20 cellular contexts compared by ENCODE assay signal in the genomic region with DNA sequence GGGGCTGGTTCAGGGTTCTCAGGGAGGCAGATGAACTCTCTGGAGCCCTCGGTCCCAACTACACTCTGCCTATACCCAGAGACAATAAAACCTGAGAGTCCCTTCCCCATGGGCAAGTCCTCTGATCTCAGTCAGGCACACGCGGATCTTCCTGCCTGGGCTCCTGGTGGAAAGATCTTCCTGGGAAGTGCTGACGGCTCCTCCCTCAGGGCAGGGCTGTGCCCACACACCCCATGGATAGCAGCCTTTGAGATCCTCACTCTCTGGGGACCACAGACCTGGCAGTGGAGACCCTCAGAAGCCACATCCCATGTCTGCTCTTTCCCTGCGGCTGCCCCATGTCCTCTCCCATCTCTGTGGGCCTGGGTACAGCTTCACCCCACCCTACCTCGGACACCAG. TPM values are rescaled to one million over a fixed set of nuclear protein-coding genes. Genes with fewer than 3 reads are reported as not detected.
DNase-seq lines count a peak whose midpoint lies in the region; ATAC-seq and TF ChIP-seq lines count a peak whose summit lies in the region.
"Had no signal": no experiment of that assay in that cellular context is flagged by ENCODE, and none has a peak within 500 bp of the region (broad histone marks: within the 10 kb centered on the region; RNA-seq: fewer than 3 reads in every experiment).

No MANE protein-coding gene starts in this region.

- peaks cover 56% of the 10 kb centered on the region for H3K4me1 Mint-ChIP-seq in stimulated activated naive CD8-positive, alpha-beta T cell treated with anti-CD3 and anti-CD28 coated beads, Interleukin-15, amount 100 ng/mL, for 72 hours
- no peaks in the 10 kb centered on the region for H3K4me1 Mint-ChIP-seq in WTC11
- H3K4me1 Mint-ChIP-seq: endodermal cell had no signal

- H3K9me3 Mint-ChIP-seq in stimulated activated naive CD8-positive, alpha-beta T cell treated with anti-CD3 and anti-CD28 coated beads, Interleukin-15, amount 100 ng/mL, for 72 hours, result no peaks in the 10 kb centered on the region
- no peaks in the 10 kb centered on the region for H3K9me3 Mint-ChIP-seq in WTC11
- H3K9me3 Mint-ChIP-seq: endodermal cell; stimulated activated memory B cell treated with anti-CD40 and anti-IgM and Interleukin-4, amounts not matched to agents 10 μg/mL and 1 μg/mL and 100 μg/mL, for 72 hours had no signal

- H3K9me3 ChIP-seq in lower lobe of right lung, result no peaks in the 10 kb centered on the region
- H3K9me3 ChIP-seq in heart right ventricle, result no peaks in the 10 kb centered on the region

- no peak for DNase-seq in stimulated activated naive CD8-positive, alpha-beta T cell treated with anti-CD3 and anti-CD28 coated beads, Interleukin-15, amount 100 ng/mL, for 72 hours
- no peak for DNase-seq in stimulated activated naive CD8-positive, alpha-beta T cell treated with anti-CD3 and anti-CD28 coated beads, Interleukin-15, Interleukin-2, amounts not matched to agents 100 U/mL and 50 U/mL, for 24 hours
- DNase-seq in WTC11 (ENCODE audit: low spot score), result no peak
- DNase-seq in lower lobe of right lung, result no peak
- no peak for DNase-seq in NCI-H146 treated with DMSO at 0.1 percent for 48 hours (lab: John Stamatoyannopoulos, UW; ENCODE audit: unreplicated experiment)
- no peak for DNase-seq in heart right ventricle
- no peak for DNase-seq in activated CD4-positive, CD25-positive, alpha-beta regulatory T cell (lab: John Stamatoyannopoulos, UW)
- DNase-seq: activated gamma-delta T cell, endodermal cell, Kasumi-1, NCI-H1105 treated with DMSO at 0.1 percent for 48 hours, NCI-H524 treated with DMSO at 0.1 percent for 48 hours, occipital lobe, retina, Right ventricle myocardium superior had no signal

- POLR2A ChIA-PET in WTC11 (lab: Charles Lee), result no interaction called here

- H3K27me3 Mint-ChIP-seq in stimulated activated naive CD8-positive, alpha-beta T cell treated with anti-CD3 and anti-CD28 coated beads, Interleukin-15, amount 100 ng/mL, for 72 hours, result no peaks in the 10 kb centered on the region
- no peaks in the 10 kb centered on the region; the same call in 1 of the 2 replicates for H3K27me3 Mint-ChIP-seq in WTC11 (ENCODE audit: low read depth)
- H3K27me3 Mint-ChIP-seq: stimulated activated memory B cell treated with anti-CD40 and anti-IgM and Interleukin-4, amounts not matched to agents 10 μg/mL and 1 μg/mL and 100 μg/mL, for 72 hours had no signal

- H3K36me3 ChIP-seq in lower lobe of right lung (no peaks in the 10 kb centered on the region), heart right ventricle (no peaks in the 10 kb centered on the region)

- CTCF ChIA-PET in WTC11 (lab: Charles Lee), result interaction anchor here (1.4 kb wide), 1 partner anchor 143 kb away, joined by 4 read pairs; no protein-coding TSS in a partner anchor

- no peak for ATAC-seq in stimulated activated naive CD8-positive, alpha-beta T cell treated with anti-CD3 and anti-CD28 coated beads, Interleukin-15, amount 100 ng/mL, for 72 hours
- ATAC-seq in stimulated activated naive CD8-positive, alpha-beta T cell treated with anti-CD3 and anti-CD28 coated beads, Interleukin-15, Interleukin-2, amounts not matched to agents 100 U/mL and 50 U/mL, for 24 hours, result no peak
- ATAC-seq in WTC11 (peak; percentile 21; the same call in 1 of the 2 replicates), lower lobe of right lung (no peak), heart right ventricle (no peak)
- ATAC-seq: stimulated activated memory B cell treated with anti-CD40 and anti-IgM and Interleukin-4, amounts not matched to agents 10 μg/mL and 1 μg/mL and 100 μg/mL, for 72 hours had no signal

- peak overlapping the region in 1 of 2 donors; percentile 70 for H3K4me3 Mint-ChIP-seq in stimulated activated naive CD8-positive, alpha-beta T cell treated with anti-CD3 and anti-CD28 coated beads, Interleukin-15, amount 100 ng/mL, for 72 hours
- H3K4me3 Mint-ChIP-seq in WTC11, result no peak overlapping the region
- H3K4me3 Mint-ChIP-seq: endodermal cell; stimulated activated memory B cell treated with anti-CD40 and anti-IgM and Interleukin-4, amounts not matched to agents 10 μg/mL and 1 μg/mL and 100 μg/mL, for 72 hours had no signal

- H3K4me3 ChIP-seq in lower lobe of right lung (no peak overlapping the region), heart right ventricle (no peak overlapping the region)

- peak overlapping the region; percentile 75 to 96 for H3K27ac Mint-ChIP-seq in stimulated activated naive CD8-positive, alpha-beta T cell treated with anti-CD3 and anti-CD28 coated beads, Interleukin-15, amount 100 ng/mL, for 72 hours
- H3K27ac Mint-ChIP-seq in WTC11, result no peak overlapping the region
- H3K27ac Mint-ChIP-seq: endodermal cell; stimulated activated memory B cell treated with anti-CD40 and anti-IgM and Interleukin-4, amounts not matched to agents 10 μg/mL and 1 μg/mL and 100 μg/mL, for 72 hours had no signal

- intact Hi-C loops in lower lobe of right lung (cut with DNase I) (no loop called here), heart right ventricle (cut with DNase I) (no loop called here)

- H3K4me1 ChIP-seq in lower lobe of right lung, result peaks cover 22% of the 10 kb centered on the region
- peaks cover 0 to 41% (median 0%) of the 10 kb centered on the region in 9 donors for H3K4me1 ChIP-seq in heart right ventricle

- peak overlapping the region; percentile 53 for H3K27ac ChIP-seq in lower lobe of right lung
- H3K27ac ChIP-seq in heart right ventricle, result peak overlapping the region in 1 of 10 donors; percentile 81
- H3K27ac ChIP-seq: VCaP had no signal

- WGBS in heart right ventricle, 2 donors, result 84 to 87% methylated on average over 6 of the region's 6 CpGs

- H3K36me3 Mint-ChIP-seq in WTC11, result peaks cover 9% of the 10 kb centered on the region; the same call in 1 of the 2 replicates
- H3K36me3 Mint-ChIP-seq: stimulated activated memory B cell treated with anti-CD40 and anti-IgM and Interleukin-4, amounts not matched to agents 10 μg/mL and 1 μg/mL and 100 μg/mL, for 72 hours had no signal

- no peak for TF ChIP-seq CTCF in WTC11 (IDR thresholded peaks at IDR 0.05)
- no peak for TF ChIP-seq CTCF in lower lobe of right lung (IDR thresholded peaks at IDR 0.05)
- no peak for TF ChIP-seq CTCF in heart right ventricle (IDR thresholded peaks at IDR 0.05)

- H3K27me3 ChIP-seq in lower lobe of right lung (ENCODE audit: low read depth) (no peaks in the 10 kb centered on the region), heart right ventricle (no peaks in the 10 kb centered on the region)

TF ChIP-seq in WTC11, 78 proteins besides CTCF, POLR2A, EP300 and RAD21:
- TF ChIP-seq TCF7 (CRISPR knock-in tag; IDR thresholded peaks at IDR 0.05; ENCODE audit: low read depth) (no peak), JUN (CRISPR knock-in tag; IDR thresholded peaks at IDR 0.05) (no peak), NFYB (CRISPR knock-in tag; conservative IDR thresholded peaks at IDR 0.05; ENCODE audit: low read depth) (no peak), NFATC4 (CRISPR knock-in tag; IDR thresholded peaks at IDR 0.05) (no peak), SMAD3 (CRISPR knock-in tag; IDR thresholded peaks at IDR 0.05; ENCODE audit: borderline replicate concordance) (no peak), ZNF219 (CRISPR knock-in tag; IDR thresholded peaks at IDR 0.05; ENCODE audit: borderline replicate concordance) (no peak), ZNF317 (CRISPR knock-in tag; IDR thresholded peaks at IDR 0.05; ENCODE audit: borderline replicate concordance, low read depth) (no peak), NR1H2 (CRISPR knock-in tag; IDR thresholded peaks at IDR 0.05) (no peak), CBFB (CRISPR knock-in tag; IDR thresholded peaks at IDR 0.05; ENCODE audit: low read depth) (no peak), GRHL2 (CRISPR knock-in tag; IDR thresholded peaks at IDR 0.05; ENCODE audit: insufficient replicate concordance, severe bottlenecking) (no peak)
- TF ChIP-seq, protein P1, sequence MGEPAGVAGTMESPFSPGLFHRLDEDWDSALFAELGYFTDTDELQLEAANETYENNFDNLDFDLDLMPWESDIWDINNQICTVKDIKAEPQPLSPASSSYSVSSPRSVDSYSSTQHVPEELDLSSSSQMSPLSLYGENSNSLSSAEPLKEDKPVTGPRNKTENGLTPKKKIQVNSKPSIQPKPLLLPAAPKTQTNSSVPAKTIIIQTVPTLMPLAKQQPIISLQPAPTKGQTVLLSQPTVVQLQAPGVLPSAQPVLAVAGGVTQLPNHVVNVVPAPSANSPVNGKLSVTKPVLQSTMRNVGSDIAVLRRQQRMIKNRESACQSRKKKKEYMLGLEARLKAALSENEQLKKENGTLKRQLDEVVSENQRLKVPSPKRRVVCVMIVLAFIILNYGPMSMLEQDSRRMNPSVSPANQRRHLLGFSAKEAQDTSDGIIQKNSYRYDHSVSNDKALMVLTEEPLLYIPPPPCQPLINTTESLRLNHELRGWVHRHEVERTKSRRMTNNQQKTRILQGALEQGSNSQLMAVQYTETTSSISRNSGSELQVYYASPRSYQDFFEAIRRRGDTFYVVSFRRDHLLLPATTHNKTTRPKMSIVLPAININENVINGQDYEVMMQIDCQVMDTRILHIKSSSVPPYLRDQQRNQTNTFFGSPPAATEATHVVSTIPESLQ (CRISPR knock-in tag; IDR thresholded peaks at IDR 0.05), result no peak
- TF ChIP-seq, protein P2, sequence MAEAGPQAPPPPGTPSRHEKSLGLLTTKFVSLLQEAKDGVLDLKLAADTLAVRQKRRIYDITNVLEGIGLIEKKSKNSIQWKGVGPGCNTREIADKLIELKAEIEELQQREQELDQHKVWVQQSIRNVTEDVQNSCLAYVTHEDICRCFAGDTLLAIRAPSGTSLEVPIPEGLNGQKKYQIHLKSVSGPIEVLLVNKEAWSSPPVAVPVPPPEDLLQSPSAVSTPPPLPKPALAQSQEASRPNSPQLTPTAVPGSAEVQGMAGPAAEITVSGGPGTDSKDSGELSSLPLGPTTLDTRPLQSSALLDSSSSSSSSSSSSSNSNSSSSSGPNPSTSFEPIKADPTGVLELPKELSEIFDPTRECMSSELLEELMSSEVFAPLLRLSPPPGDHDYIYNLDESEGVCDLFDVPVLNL (CRISPR knock-in tag; IDR thresholded peaks at IDR 0.05; ENCODE audit: borderline replicate concordance, low read depth), result no peak
TF ChIP-seq in WTC11: peak in this region for 0.

RNA-seq across cellular contexts. Expression of a gene that starts 10.4 kb away (rescaled TPM):
- total RNA-seq in WTC11 (2021) (not detected in 3 replicates), lower lobe of right lung (not detected), heart right ventricle (not detected)
- not detected for polyA plus RNA-seq in heart right ventricle
- total RNA-seq: cerebellum, endodermal cell, HT1080, lower leg skin, occipital lobe, Right ventricle myocardium superior had no signal

RNA-seq across cellular contexts. Expression of a gene that starts 25.2 kb away (rescaled TPM):
- total RNA-seq in WTC11 (2021) (15.2 to 18.3 TPM (median 16.8 TPM) in 3 replicates), lower lobe of right lung (69.8 TPM), heart right ventricle (10 to 100 TPM in 5 of 10 donors, 1 to 10 TPM in 5; 6.3 to 20.8 (median 10.0) TPM)
- 1 to 10 TPM; 4.7 to 7.6 TPM for polyA plus RNA-seq in heart right ventricle

RNA-seq across cellular contexts. Expression of a gene that starts 28.5 kb away (rescaled TPM):
- 45.2 to 56.4 TPM (median 56.2 TPM) in 3 replicates for total RNA-seq in WTC11 (2021)
- total RNA-seq in lower lobe of right lung, result 2.2 TPM
- total RNA-seq in heart right ventricle, result 10 to 100 TPM in 7 of 10 donors, 1 to 10 TPM in 3; 4.0 to 32.3 (median 17.1) TPM
- 1 to 10 TPM; 2.6 to 3.9 TPM for polyA plus RNA-seq in heart right ventricle

RNA-seq across cellular contexts. Expression of a gene that starts 46.4 kb away (rescaled TPM):
- total RNA-seq in WTC11 (2021) (37.8 to 56.6 TPM (median 38.5 TPM) in 3 replicates), lower lobe of right lung (78.3 TPM), heart right ventricle (100 to 1,000 TPM; 315 to 509 (median 460) TPM)
- polyA plus RNA-seq in heart right ventricle, result 100 to 1,000 TPM; 110 to 125 TPM
